Comparison of ENCODE assay signal across 9 cellular contexts in the genomic region with DNA sequence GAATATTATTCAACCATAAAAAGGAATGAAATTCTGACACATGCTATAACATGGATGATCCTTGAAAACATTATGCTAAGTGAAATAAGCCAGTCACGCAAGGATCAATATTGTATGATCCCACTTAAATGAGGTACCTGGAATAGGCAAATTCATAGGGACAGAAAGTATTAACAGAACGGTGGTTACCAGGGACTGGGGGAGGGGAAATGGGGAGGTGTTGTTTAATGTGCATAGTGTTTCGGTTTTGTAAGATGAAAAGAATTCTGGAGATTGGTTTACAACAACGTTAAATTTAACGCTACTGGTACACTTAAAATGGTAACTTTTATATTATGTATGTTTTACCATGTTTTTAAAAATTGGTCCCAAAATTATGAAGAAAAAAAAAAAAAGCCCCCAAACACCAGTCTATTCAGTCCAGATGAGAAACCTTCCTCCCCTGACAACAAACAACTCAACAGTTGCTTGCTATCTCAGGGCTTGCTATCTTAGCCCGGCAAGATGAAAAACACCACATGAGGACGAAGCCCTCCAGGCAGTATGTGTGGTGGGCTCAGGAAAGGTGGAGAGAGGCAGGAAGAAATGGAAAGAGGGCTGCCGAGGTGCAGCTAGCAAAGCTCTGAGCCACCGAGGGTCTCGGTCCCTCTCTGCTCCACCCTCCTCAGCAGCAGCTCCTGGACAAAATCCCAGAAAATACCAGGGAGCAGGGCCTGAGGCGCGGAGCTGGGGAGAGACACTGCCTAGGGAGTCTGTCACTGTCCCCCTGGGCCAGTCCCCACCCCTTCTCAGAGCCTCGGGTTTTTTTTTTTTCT. TPM values are rescaled to one million over a fixed set of nuclear protein-coding genes. Genes with fewer than 3 reads are reported as not detected.
DNase-seq lines count a peak whose midpoint lies in the region; ATAC-seq and TF ChIP-seq lines count a peak whose summit lies in the region.
"Had no signal": no experiment of that assay in that cellular context is flagged by ENCODE, and none has a peak within 500 bp of the region (broad histone marks: within the 10 kb centered on the region; RNA-seq: fewer than 3 reads in every experiment).

No MANE protein-coding gene starts in this region.

- H3K27me3 ChIP-seq in lower lobe of right lung (ENCODE audit: low read depth) = no peaks in the 10 kb centered on the region
- no peaks in the 10 kb centered on the region for H3K27me3 ChIP-seq in subcutaneous abdominal adipose tissue (ENCODE audit: control insufficient read depth in 5 of 5, insufficient read depth in 4 of 5, low read length in 5 of 5)

- H3K9me3 ChIP-seq in lower lobe of right lung = no peaks in the 10 kb centered on the region
- H3K9me3 ChIP-seq in subcutaneous abdominal adipose tissue (ENCODE audit: control insufficient read depth in 5 of 5, low read length in 5 of 5) = no peaks in the 10 kb centered on the region

- H3K36me3 ChIP-seq in lower lobe of right lung (peaks cover 35% of the 10 kb centered on the region), subcutaneous abdominal adipose tissue (ENCODE audit: control insufficient read depth in 5 of 5, insufficient read depth in 5 of 5, low read length in 5 of 5) (peaks cover 0 to 21% (median 15%) of the 10 kb centered on the region in 5 donors)

- peaks cover 6% of the 10 kb centered on the region for H3K27me3 Mint-ChIP-seq in T-helper 2 cell treated with Interferon-gamma antibody and Interleukin-4, amounts not matched to agents 5 μg/mL and 100 μg/mL, for 36 hours (ENCODE audit: low read depth)
- no peaks in the 10 kb centered on the region for H3K27me3 Mint-ChIP-seq in activated naive CD8-positive, alpha-beta T cell treated with anti-CD3 and anti-CD28 coated beads, Interleukin-2, amount 50 U/mL, for 24 hours

- no peak for ATAC-seq in activated naive CD8-positive, alpha-beta T cell treated with anti-CD3 and anti-CD28 coated beads, Interleukin-2, amount 50 U/mL, for 24 hours
- ATAC-seq in lower lobe of right lung = peak in 1 of 2 donors; percentile 4

- H3K9me3 Mint-ChIP-seq in T-helper 2 cell treated with Interferon-gamma antibody and Interleukin-4, amounts not matched to agents 5 μg/mL and 100 μg/mL, for 36 hours = no peaks in the 10 kb centered on the region
- H3K9me3 Mint-ChIP-seq in activated naive CD8-positive, alpha-beta T cell treated with anti-CD3 and anti-CD28 coated beads, Interleukin-2, amount 50 U/mL, for 24 hours = no peaks in the 10 kb centered on the region

- intact Hi-C loops in lower lobe of right lung (cut with DNase I) = no loop called here

- H3K4me3 ChIP-seq in lower lobe of right lung (peak overlapping the region; percentile 35), subcutaneous abdominal adipose tissue (ENCODE audit: low read depth in 1 of 5, low read length in 5 of 5) (peak overlapping the region in 3 of 5 donors; percentile 9 to 25 (median 23))

- TF ChIP-seq CTCF in lower lobe of right lung (IDR thresholded peaks at IDR 0.05) = no peak

- peak overlapping the region in 1 of 5 donors; percentile 44 for H3K9ac ChIP-seq in subcutaneous abdominal adipose tissue (ENCODE audit: low read length in 5 of 5)

- peaks cover 28% of the 10 kb centered on the region for H3K36me3 Mint-ChIP-seq in T-helper 2 cell treated with Interferon-gamma antibody and Interleukin-4, amounts not matched to agents 5 μg/mL and 100 μg/mL, for 36 hours (ENCODE audit: low read depth)
- H3K36me3 Mint-ChIP-seq in activated naive CD8-positive, alpha-beta T cell treated with anti-CD3 and anti-CD28 coated beads, Interleukin-2, amount 50 U/mL, for 24 hours (ENCODE audit: low read depth) = no peaks in the 10 kb centered on the region

- H3K4me3 Mint-ChIP-seq in T-helper 2 cell treated with Interferon-gamma antibody and Interleukin-4, amounts not matched to agents 5 μg/mL and 100 μg/mL, for 36 hours = peak overlapping the region; percentile 84
- peak overlapping the region; percentile 82 for H3K4me3 Mint-ChIP-seq in activated naive CD8-positive, alpha-beta T cell treated with anti-CD3 and anti-CD28 coated beads, Interleukin-2, amount 50 U/mL, for 24 hours

- no peak for DNase-seq in T-helper 2 cell treated with Interferon-gamma antibody and Interleukin-4, amounts not matched to agents 5 μg/mL and 100 μg/mL, for 36 hours (ENCODE audit: low spot score)
- DNase-seq in T-helper 2 cell (no peak), lower lobe of right lung (no peak), DMS114 treated with DMSO at 0.1 percent for 48 hours (lab: John Stamatoyannopoulos, UW; ENCODE audit: unreplicated experiment) (no peak), NK-92 (lab: John Stamatoyannopoulos, UW; ENCODE audit: unreplicated experiment) (no peak), NCI-H446 (lab: John Stamatoyannopoulos, UW) (no peak)
- DNase-seq in activated naive CD8-positive, alpha-beta T cell treated with anti-CD3 and anti-CD28 coated beads, Interleukin-2, amount 50 U/mL, for 24 hours = no peak

- peaks cover 39% of the 10 kb centered on the region for H3K4me1 Mint-ChIP-seq in T-helper 2 cell treated with Interferon-gamma antibody and Interleukin-4, amounts not matched to agents 5 μg/mL and 100 μg/mL, for 36 hours (ENCODE audit: low read depth)
- H3K4me1 Mint-ChIP-seq in activated naive CD8-positive, alpha-beta T cell treated with anti-CD3 and anti-CD28 coated beads, Interleukin-2, amount 50 U/mL, for 24 hours = peaks cover 85% of the 10 kb centered on the region

- peak overlapping the region; percentile 75 for H3K27ac Mint-ChIP-seq in T-helper 2 cell treated with Interferon-gamma antibody and Interleukin-4, amounts not matched to agents 5 μg/mL and 100 μg/mL, for 36 hours
- H3K27ac Mint-ChIP-seq in activated naive CD8-positive, alpha-beta T cell treated with anti-CD3 and anti-CD28 coated beads, Interleukin-2, amount 50 U/mL, for 24 hours = peak overlapping the region; percentile 93

- peaks cover 58% of the 10 kb centered on the region for H3K4me1 ChIP-seq in lower lobe of right lung
- peaks cover 0 to 45% (median 31%) of the 10 kb centered on the region in 5 donors for H3K4me1 ChIP-seq in subcutaneous abdominal adipose tissue (ENCODE audit: control insufficient read depth in 5 of 5, insufficient read depth in 5 of 5, low read length in 5 of 5)

- H3K27ac ChIP-seq in lower lobe of right lung (peak overlapping the region; percentile 87), subcutaneous abdominal adipose tissue (ENCODE audit: low read depth, low read length) (no peak overlapping the region)

RNA-seq across cellular contexts. Expression of gene NUAK2, which starts 8.5 kb away (rescaled TPM):
- 6.8 TPM for total RNA-seq in lower lobe of right lung

RNA-seq across cellular contexts. Expression of gene KLHDC8A, which starts 43.6 kb away (rescaled TPM):
- total RNA-seq in lower lobe of right lung = 0.97 TPM
- total RNA-seq: LHCN-M2 had no signal
